9 cellular contexts compared by ENCODE assay signal in the genomic region with DNA sequence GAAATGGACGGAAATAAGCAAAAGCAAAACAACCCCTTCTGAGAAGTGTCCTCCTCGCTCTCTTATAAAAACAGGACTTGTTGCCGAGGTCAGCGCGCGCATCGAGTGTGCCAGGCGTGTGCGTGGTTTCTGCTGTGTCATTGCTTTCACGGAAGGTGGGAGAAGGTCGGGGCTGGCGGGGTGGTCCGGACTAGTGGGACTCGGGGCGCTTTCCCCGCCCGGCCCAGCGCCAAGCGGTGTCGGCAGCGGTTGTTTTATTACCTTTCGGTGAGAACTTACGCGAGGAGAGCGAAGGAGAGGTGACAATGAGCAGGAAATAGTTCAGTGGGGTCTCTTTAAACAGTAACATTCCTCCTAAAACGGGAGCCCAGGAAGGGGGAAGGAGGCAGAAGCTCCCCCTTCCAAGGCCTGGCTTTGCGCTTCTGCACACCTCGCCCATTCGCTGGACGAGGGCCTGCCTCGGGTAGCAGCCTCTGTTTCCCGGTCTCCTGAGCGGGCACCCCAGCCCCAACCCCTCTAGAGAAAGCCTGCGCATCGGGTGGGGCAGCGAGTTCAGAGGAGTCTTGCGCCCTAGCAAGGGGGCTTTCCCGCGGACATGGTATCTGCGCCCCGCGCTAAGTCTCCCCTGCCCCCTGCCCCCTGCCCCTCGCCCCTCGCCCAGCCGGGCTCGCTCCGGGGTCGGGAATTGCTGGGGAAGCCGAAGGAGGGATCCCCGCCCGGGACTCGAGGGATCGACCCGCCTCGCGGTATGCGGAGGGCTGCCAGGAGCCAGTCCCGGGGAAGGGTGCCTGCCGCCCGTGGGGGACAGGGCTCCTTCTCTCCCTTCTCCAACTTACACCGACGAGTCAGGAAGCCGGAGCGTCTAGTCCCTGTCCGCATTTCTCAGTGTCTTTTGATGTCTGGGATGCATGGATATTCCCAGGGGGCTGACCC. TPM values are rescaled to one million over a fixed set of nuclear protein-coding genes. Genes with fewer than 3 reads are reported as not detected.
DNase-seq lines count a peak whose midpoint lies in the region; ATAC-seq and TF ChIP-seq lines count a peak whose summit lies in the region.
"Had no signal": no experiment of that assay in that cellular context is flagged by ENCODE, and none has a peak within 500 bp of the region (broad histone marks: within the 10 kb centered on the region; RNA-seq: fewer than 3 reads in every experiment).

No MANE protein-coding gene starts in this region.

- H3K27ac ChIP-seq in heart right ventricle (no peak overlapping the region), upper lobe of right lung (no peak overlapping the region)

- peak overlapping the region; percentile 78 to 88 (median 84) for H3K4me3 Mint-ChIP-seq in brain

- H3K4me1 Mint-ChIP-seq in brain, result peaks cover 32% of the 10 kb centered on the region

- 2% methylated on average over 65 of the region's 65 CpGs for WGBS in heart right ventricle, 2 donors

- no peak for TF ChIP-seq CTCF in heart right ventricle (IDR thresholded peaks at IDR 0.05)
- no peak for TF ChIP-seq CTCF in brain (conservative IDR thresholded peaks at IDR 0.05)
- TF ChIP-seq CTCF in upper lobe of right lung (IDR thresholded peaks at IDR 0.05), result no peak

- peaks cover 39% of the 10 kb centered on the region for H3K27me3 Mint-ChIP-seq in brain

- ATAC-seq in heart right ventricle (no peak), Right ventricle myocardium superior (ENCODE audit: poor library complexity) (no peak), upper lobe of right lung (no peak)

- H3K36me3 Mint-ChIP-seq in brain, result no peaks in the 10 kb centered on the region

- H3K9me3 Mint-ChIP-seq in brain, result peaks cover 0 to 6% (median 0%) of the 10 kb centered on the region in 5 experiments

- H3K27me3 ChIP-seq in heart right ventricle (peaks cover 29 to 100% (median 98%) of the 10 kb centered on the region in 7 donors), upper lobe of right lung (peaks cover 79% of the 10 kb centered on the region)

- no peaks in the 10 kb centered on the region for H3K36me3 ChIP-seq in heart right ventricle
- no peaks in the 10 kb centered on the region for H3K36me3 ChIP-seq in upper lobe of right lung

- intact Hi-C loops in heart right ventricle (cut with DNase I), result loop anchor here in 1 of 10 donors (10.0 kb wide), 1 partner anchor 236 kb away; no protein-coding TSS in a partner anchor
- intact Hi-C loops in Right ventricle myocardium superior (cut with DNase I), result loop anchor here (10.0 kb wide), 1 partner anchor 236 kb away; no protein-coding TSS in a partner anchor
- intact Hi-C loops in upper lobe of right lung (cut with DNase I), result no loop called here

- H3K4me3 ChIP-seq in heart right ventricle, result peak overlapping the region; percentile 14 to 45 (median 24)
- peak overlapping the region; percentile 30 for H3K4me3 ChIP-seq in upper lobe of right lung

- H3K4me1 ChIP-seq in heart right ventricle (peaks cover 10 to 50% (median 34%) of the 10 kb centered on the region in 9 donors), upper lobe of right lung (peaks cover 20% of the 10 kb centered on the region)

- H3K9me3 ChIP-seq in heart right ventricle (no peaks in the 10 kb centered on the region), upper lobe of right lung (no peaks in the 10 kb centered on the region)

- no peak for DNase-seq in heart right ventricle
- DNase-seq in Right ventricle myocardium superior, result no peak
- peak; percentile 2 for DNase-seq in myocyte (ENCODE audit: low read depth)
- no peak for DNase-seq in upper lobe of right lung
- no peak for DNase-seq in iPS-NIHi7 (ENCODE audit: extremely low spot score)
- no peak for DNase-seq in NCI-H1105 (lab: John Stamatoyannopoulos, UW)
- no peak for DNase-seq in NCI-H2029 (lab: John Stamatoyannopoulos, UW)

- H3K27ac Mint-ChIP-seq in brain, result no peak overlapping the region

RNA-seq across cellular contexts. Expression of a gene that starts 1.2 kb away (rescaled TPM):
- not detected for total RNA-seq in heart right ventricle
- not detected for polyA plus RNA-seq in heart right ventricle
- not detected for total RNA-seq in Right ventricle myocardium superior
- polyA plus RNA-seq in brain (ENCODE audit: insufficient read depth, low read depth, low replicate concordance), result not detected
- not detected in 2 replicates for total RNA-seq in myocyte
- not detected for polyA plus RNA-seq in myocyte (2012)
- not detected for total RNA-seq in upper lobe of right lung
- total RNA-seq: T-helper 1 cell treated with Interleukin-12 subunit alpha and Interleukin-12 subunit beta and Interleukin-4 antibody, amounts not matched to agents 30 ng/mL and 1 ng/mL, for 36 hours had no signal
